ENCODE assay signal across 8 cellular contexts in the genomic region with DNA sequence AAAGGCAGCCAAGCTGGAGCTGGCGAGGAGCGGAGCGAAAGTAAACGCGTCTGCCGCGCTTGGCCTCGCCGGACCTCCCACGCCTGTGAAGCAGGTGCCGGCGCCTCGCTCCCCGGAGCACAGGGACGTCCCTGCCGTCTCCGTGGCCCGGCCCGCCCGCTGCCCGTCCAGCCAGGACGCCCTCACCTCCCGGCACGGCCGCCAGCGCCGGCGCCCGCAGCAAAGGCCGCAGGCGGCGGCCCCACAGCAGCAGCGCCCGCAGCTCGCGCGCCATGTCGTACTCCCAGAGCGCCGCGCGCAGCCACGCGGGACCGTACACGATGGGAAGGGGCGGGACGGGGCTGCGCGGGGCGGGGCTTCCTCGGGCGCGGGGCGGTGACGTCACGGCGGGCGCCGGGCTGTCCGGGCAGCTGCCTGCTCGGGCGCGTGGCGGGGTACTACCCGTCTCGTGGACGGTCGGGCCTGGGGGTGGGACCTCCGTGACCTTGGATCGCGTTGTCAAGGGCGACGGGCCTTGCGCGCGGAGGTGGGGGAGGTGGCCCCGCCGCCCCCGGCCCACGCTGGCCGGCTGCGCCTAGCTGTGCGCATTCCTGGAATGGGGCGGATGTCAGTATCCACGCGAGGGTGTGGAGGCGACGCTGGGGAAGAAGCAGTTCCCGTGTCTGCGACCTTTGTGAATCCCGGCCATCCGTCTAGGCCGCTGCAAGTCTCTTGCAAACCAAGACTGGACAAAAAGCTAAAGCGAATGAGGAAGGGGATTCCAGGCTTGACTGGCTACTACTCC. TPM values are rescaled to one million over a fixed set of nuclear protein-coding genes. Genes with fewer than 3 reads are reported as not detected.
DNase-seq lines count a peak whose midpoint lies in the region; ATAC-seq and TF ChIP-seq lines count a peak whose summit lies in the region.

Gene TRAP1, minus strand, starts transcription at position 290 of the 784 bp plus-strand sequence. Its CDS starts 16 bp downstream, at position 274.

- peak; percentile 17 to 81 (median 52) for TF ChIP-seq POLR2A in spleen (IDR thresholded peaks at IDR 0.05)

- intact Hi-C loops in spleen (cut with DNase I; ENCODE audit: low total_unique reads): no loop called here

- H3K36me3 ChIP-seq in spleen: peaks cover 0 to 17% (median 2%) of the 10 kb centered on the region in 6 donors

- H3K4me3 ChIP-seq in spleen: peak within 1 kb of the TSS; percentile 85 to 100 (median 98)

- peak in 3 of 11 experiments; percentile 5 to 27 (median 8) for TF ChIP-seq CTCF in spleen (IDR thresholded peaks at IDR 0.05 in 8 of 11, conservative IDR thresholded peaks at IDR 0.05 in 3 of 11)

- H3K27me3 ChIP-seq in spleen (replicated peaks in 1 of 7): no peaks in the 10 kb centered on the region

- 1% methylated on average over 31 to 95 of the region's 95 CpGs for WGBS in spleen, 5 donors

- no peaks in the 10 kb centered on the region for H3K9me3 ChIP-seq in spleen

- peak; percentile 50 for DNase-seq in 8988T
- peak; percentile 53 for DNase-seq in NCI-H2196 treated with DMSO at 0.1 percent for 48 hours (lab: John Stamatoyannopoulos, UW; ENCODE audit: unreplicated experiment)
- peak; percentile 84 to 89 (median 86) for DNase-seq in activated CD4-positive, CD25-positive, alpha-beta regulatory T cell (lab: John Stamatoyannopoulos, UW)
- peak in 60 of 61 donors; percentile 18 to 94 (median 85) for DNase-seq in caudate nucleus (lab: John Stamatoyannopoulos, UW)
- peak; percentile 83 for DNase-seq in iris pigment epithelial cell (ENCODE audit: low read depth)
- DNase-seq in spleen: peak; percentile 97

- H3K4me1 ChIP-seq in spleen: peaks cover 7 to 51% (median 27%) of the 10 kb centered on the region in 6 donors

- peak within 1 kb of the TSS; percentile 77 for H3K27ac ChIP-seq in caudate nucleus (ENCODE audit: low read depth, low read length)
- H3K27ac ChIP-seq in spleen: peak within 1 kb of the TSS; percentile 84 to 95 (median 90)

- ATAC-seq in GM18519 (IDR thresholded peaks at IDR 0.05; ENCODE audit: low FRiP score, unreplicated experiment): peak; percentile 71
- peak; percentile 82 for ATAC-seq in HG03045 (IDR thresholded peaks at IDR 0.05; ENCODE audit: unreplicated experiment)

RNA-seq across cellular contexts. Expression of gene TRAP1, which starts in this region (rescaled TPM):
- total RNA-seq in spleen: 10 to 100 TPM; 33.7 to 77.5 (median 53.7) TPM
- polyA plus RNA-seq in spleen: 10 to 100 TPM; 43.4 to 97.1 (median 49.8) TPM

Comparison
In these comparisons a context has a peak if more than half of its experiments do, and no peak if none do; other contexts are left out.
1. Peak in every context shown above with its lines: DNase-seq, ATAC-seq, H3K4me3 ChIP-seq and H3K27ac ChIP-seq.